ENCODE assay signal across 2 cellular contexts in the genomic region with DNA sequence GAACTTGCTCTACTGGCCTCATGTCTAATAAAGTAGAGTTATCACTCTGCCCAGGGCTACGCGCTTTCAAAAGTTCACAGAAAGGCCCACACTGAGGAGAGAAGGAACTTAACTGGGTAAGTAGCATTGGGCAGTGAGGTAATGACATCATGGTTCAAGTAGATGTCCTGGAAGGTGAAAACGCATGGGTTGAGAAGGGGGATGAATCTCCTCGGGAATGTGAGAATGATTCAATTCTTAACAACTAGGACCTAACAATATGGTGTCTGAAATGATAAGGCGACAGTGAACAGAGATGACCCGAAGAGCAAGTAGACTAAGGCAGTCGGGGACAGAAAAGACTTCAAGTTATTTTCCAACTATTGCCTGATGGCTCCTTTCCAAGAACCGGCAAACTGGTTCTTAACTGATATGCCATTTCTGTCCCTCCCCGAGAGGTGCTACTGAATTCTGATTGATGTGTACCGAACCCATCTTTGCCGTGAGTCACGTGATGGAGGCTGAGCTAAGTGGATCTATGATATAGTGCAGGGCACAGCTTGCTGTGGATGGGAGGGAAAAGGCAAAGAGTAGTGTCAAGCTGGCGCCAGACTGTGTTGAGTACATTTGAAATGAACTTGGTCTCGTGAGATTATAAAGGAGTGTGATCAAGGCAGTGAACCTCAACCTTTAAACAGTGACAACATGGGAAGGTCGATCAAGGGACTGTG.
TF ChIP-seq lines count a peak whose summit lies in the region.

No MANE protein-coding gene starts in this region.

TF ChIP-seq in H1, 55 proteins besides CTCF, POLR2A, EP300 and RAD21:
- TF ChIP-seq, protein P1, sequence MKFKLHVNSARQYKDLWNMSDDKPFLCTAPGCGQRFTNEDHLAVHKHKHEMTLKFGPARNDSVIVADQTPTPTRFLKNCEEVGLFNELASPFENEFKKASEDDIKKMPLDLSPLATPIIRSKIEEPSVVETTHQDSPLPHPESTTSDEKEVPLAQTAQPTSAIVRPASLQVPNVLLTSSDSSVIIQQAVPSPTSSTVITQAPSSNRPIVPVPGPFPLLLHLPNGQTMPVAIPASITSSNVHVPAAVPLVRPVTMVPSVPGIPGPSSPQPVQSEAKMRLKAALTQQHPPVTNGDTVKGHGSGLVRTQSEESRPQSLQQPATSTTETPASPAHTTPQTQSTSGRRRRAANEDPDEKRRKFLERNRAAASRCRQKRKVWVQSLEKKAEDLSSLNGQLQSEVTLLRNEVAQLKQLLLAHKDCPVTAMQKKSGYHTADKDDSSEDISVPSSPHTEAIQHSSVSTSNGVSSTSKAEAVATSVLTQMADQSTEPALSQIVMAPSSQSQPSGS (IDR thresholded peaks at IDR 0.05; ENCODE audit: low read length): peak; percentile 88
- no peak for TF ChIP-seq EZH2 (IDR thresholded peaks at IDR 0.05; ENCODE audit: low read depth, low read length, severe bottlenecking)
- no peak for TF ChIP-seq ZNF274 (IDR thresholded peaks at IDR 0.05; ENCODE audit: borderline replicate concordance, extremely low read depth, low read length)
- no peak for TF ChIP-seq JUND (IDR thresholded peaks at IDR 0.05; ENCODE audit: low read length)
- no peak for TF ChIP-seq PHF8 (conservative IDR thresholded peaks at IDR 0.05; ENCODE audit: low read depth, low read length)
- TF ChIP-seq SP2 (IDR thresholded peaks at IDR 0.05; ENCODE audit: low read length): no peak
- no peak for TF ChIP-seq SIN3A (conservative IDR thresholded peaks at IDR 0.05 in 1 of 2, IDR thresholded peaks at IDR 0.05 in 1 of 2; ENCODE audit: low read depth in 1 of 2, low read length in 2 of 2)
- TF ChIP-seq BACH1 (IDR thresholded peaks at IDR 0.05; ENCODE audit: low read length): no peak

TF ChIP-seq in WTC11, 78 proteins besides CTCF, POLR2A, EP300 and RAD21:
- TF ChIP-seq SMAD4 (CRISPR knock-in tag; IDR thresholded peaks at IDR 0.05): no peak
